ENCODE assay signal across 14 cellular contexts in the genomic region with DNA sequence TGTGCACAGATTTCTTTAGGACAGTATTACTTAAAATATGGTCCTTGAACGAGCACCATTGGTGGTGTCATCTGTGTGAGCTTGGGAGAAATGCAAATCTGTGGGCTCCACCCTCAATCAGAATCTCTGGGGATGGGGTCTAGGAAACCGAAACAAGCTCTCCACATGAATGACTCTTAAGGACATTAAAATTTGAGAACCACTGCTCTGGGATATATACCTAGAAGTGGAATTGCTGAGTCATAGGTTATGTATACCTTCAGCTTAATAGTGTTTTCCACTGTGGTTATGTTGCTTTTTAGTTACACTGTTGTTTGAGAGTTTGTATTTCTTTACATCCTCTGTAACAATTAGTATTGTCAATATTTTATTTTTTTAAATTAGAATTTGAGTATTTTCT. TPM values are rescaled to one million over a fixed set of nuclear protein-coding genes. Genes with fewer than 3 reads are reported as not detected.
A peak's percentile ranks its signal among the peaks of the same experiment; 100 is the strongest.
DNase-seq lines count a peak whose midpoint lies in the region; ATAC-seq and TF ChIP-seq lines count a peak whose summit lies in the region.
"Had no signal": no experiment of that assay in that cellular context is flagged by ENCODE, and none has a peak within 500 bp of the region (broad histone marks: within the 10 kb centered on the region; RNA-seq: fewer than 3 reads in every experiment).

No MANE protein-coding gene starts in this region.

- H3K4me1 Mint-ChIP-seq in naive B cell: peaks cover 50 to 70% (median 57%) of the 10 kb centered on the region in 3 donors

- 88% methylated on average over 2 of the region's 2 CpGs for WGBS in SK-N-SH (ENCODE audit: low lambda C conversion rate)

- no peaks in the 10 kb centered on the region for H3F3A ChIP-seq in SK-N-SH (replicated peaks; ENCODE audit: insufficient read depth)

- peaks cover 0 to 2% of the 10 kb centered on the region in 2 experiments; a peak in 3 of 4 replicates for H3K4me1 ChIP-seq in SK-N-SH (ENCODE audit: control insufficient read depth in 1 of 2, insufficient read depth in 2 of 2, low read depth in 1 of 2, low read length in 1 of 2)
- peaks cover 30% of the 10 kb centered on the region for H3K4me1 ChIP-seq in RWPE2 (ENCODE audit: insufficient read depth, poor library complexity, severe bottlenecking)
- H3K4me1 ChIP-seq in right atrium auricular region: no peaks in the 10 kb centered on the region

- H4K20me1 ChIP-seq in SK-N-SH (ENCODE audit: insufficient read depth): peaks cover 5% of the 10 kb centered on the region; the same call in 1 of the 2 replicates

- H3K9me3 Mint-ChIP-seq in naive B cell: no peaks in the 10 kb centered on the region

- ATAC-seq in SK-N-SH treated with all-trans-retinoic acid at 6 μM for 48 hours: peak; percentile 52; the same call in 2 of the 3 replicates
- peak; percentile 68; the same call in 2 of the 3 replicates for ATAC-seq in RWPE2 (ENCODE audit: low read depth)
- ATAC-seq in naive B cell (ENCODE audit: low read depth in 2 of 2): peak; percentile 46 to 60
- no peak for ATAC-seq in GM21529 (IDR thresholded peaks at IDR 0.05; ENCODE audit: unreplicated experiment)
- no peak for ATAC-seq in HG02678 (IDR thresholded peaks at IDR 0.05; ENCODE audit: unreplicated experiment)
- ATAC-seq: left lung had no signal

- H3K4me3 Mint-ChIP-seq in naive B cell: peak overlapping the region in 1 of 8 donors; percentile 24
- H3K4me3 Mint-ChIP-seq: stimulated activated naive CD8-positive, alpha-beta T cell treated with anti-CD3 and anti-CD28 coated beads, Interleukin-15, Interleukin-2, amounts not matched to agents 100 ng/mL and 50 ng/mL, for 24 hours had no signal

- no peak for TF ChIP-seq CTCF in SK-N-SH (IDR thresholded peaks at IDR 0.05)
- no peak for TF ChIP-seq CTCF in RWPE2 (IDR thresholded peaks at IDR 0.05; ENCODE audit: poor library complexity, severe bottlenecking)
- TF ChIP-seq CTCF in right atrium auricular region (IDR thresholded peaks at IDR 0.05): no peak

- H3K9me2 ChIP-seq in SK-N-SH: no peaks in the 10 kb centered on the region

- no peak overlapping the region for H3K27ac Mint-ChIP-seq in naive B cell
- H3K27ac Mint-ChIP-seq: stimulated activated naive CD8-positive, alpha-beta T cell treated with anti-CD3 and anti-CD28 coated beads, Interleukin-15, Interleukin-2, amounts not matched to agents 100 ng/mL and 50 ng/mL, for 24 hours had no signal

- no peak for DNase-seq in SK-N-SH
- peak; percentile 30 for DNase-seq in HT-29 (ENCODE audit: low spot score)
- DNase-seq in RWPE2 (ENCODE audit: low spot score): no peak
- DNase-seq in naive B cell: no peak
- DNase-seq in right atrium auricular region (ENCODE audit: low spot score): no peak
- DNase-seq: activated CD4-positive, CD25-positive, alpha-beta regulatory T cell; activated naive CD4-positive, alpha-beta T cell treated with Interleukin-2 at 50 U/mL for 16 hours; cerebellar nuclear complex; left lung; NCI-H1048 had no signal

- H3K4me3 ChIP-seq in SK-N-SH (ENCODE audit: low read depth in 2 of 2, low read length in 1 of 2): no peak overlapping the region
- H3K4me3 ChIP-seq in RWPE2 (ENCODE audit: severe bottlenecking): no peak overlapping the region
- H3K4me3 ChIP-seq in right atrium auricular region: no peak overlapping the region
- H3K4me3 ChIP-seq: left lung had no signal

- H3K4me2 ChIP-seq in SK-N-SH: no peak overlapping the region

- H3K27me3 Mint-ChIP-seq in naive B cell: no peaks in the 10 kb centered on the region
- H3K27me3 Mint-ChIP-seq: stimulated activated naive CD8-positive, alpha-beta T cell treated with anti-CD3 and anti-CD28 coated beads, Interleukin-15, Interleukin-2, amounts not matched to agents 100 ng/mL and 50 ng/mL, for 24 hours had no signal

- CTCF ChIA-PET in SK-N-SH (lab: Yijun Ruan, JAX): interaction anchor here (1.0 to 1.9 kb wide), 2 partner anchors 9 to 40 kb away, joined by 4 to 6 read pairs; no protein-coding TSS in a partner anchor

- no peak overlapping the region for H2AFZ ChIP-seq in SK-N-SH (ENCODE audit: low read depth)

- POLR2A ChIA-PET in SK-N-SH (lab: Yijun Ruan, JAX): no interaction called here

- no peaks in the 10 kb centered on the region for H3K36me3 Mint-ChIP-seq in naive B cell

- H3K27ac ChIP-seq in SK-N-SH (ENCODE audit: low read depth in 2 of 2, low read length in 1 of 2) (no peak overlapping the region), RWPE2 (ENCODE audit: poor library complexity, severe bottlenecking) (no peak overlapping the region), right atrium auricular region (no peak overlapping the region)
- H3K27ac ChIP-seq: left lung had no signal

- no peaks in the 10 kb centered on the region for H3K36me3 ChIP-seq in SK-N-SH (replicated peaks in 1 of 2; ENCODE audit: control insufficient read depth in 1 of 2, insufficient read depth in 2 of 2, low read length in 1 of 2)
- H3K36me3 ChIP-seq in RWPE2 (ENCODE audit: low read depth): no peaks in the 10 kb centered on the region
- H3K36me3 ChIP-seq in right atrium auricular region: no peaks in the 10 kb centered on the region
- H3K36me3 ChIP-seq: left lung had no signal

- no peak overlapping the region for H3K9ac ChIP-seq in SK-N-SH

- no peak for TF ChIP-seq RAD21 in SK-N-SH (IDR thresholded peaks at IDR 0.05; ENCODE audit: low read length)

- H3K27me3 ChIP-seq in SK-N-SH (ENCODE audit: insufficient read depth) (no peaks in the 10 kb centered on the region), RWPE2 (ENCODE audit: insufficient read depth, poor library complexity, severe bottlenecking) (no peaks in the 10 kb centered on the region), right atrium auricular region (no peaks in the 10 kb centered on the region)
- H3K27me3 ChIP-seq: left lung had no signal

- no peak for TF ChIP-seq EP300 in SK-N-SH (IDR thresholded peaks at IDR 0.05; ENCODE audit: borderline replicate concordance in 1 of 2, low read depth in 1 of 2, low read length in 1 of 2)

- H3K9me3 ChIP-seq in SK-N-SH (no peaks in the 10 kb centered on the region), RWPE2 (ENCODE audit: severe bottlenecking) (no peaks in the 10 kb centered on the region), right atrium auricular region (no peaks in the 10 kb centered on the region)
- H3K9me3 ChIP-seq: left lung had no signal

- peaks cover 69% of the 10 kb centered on the region for H3K79me2 ChIP-seq in SK-N-SH (ENCODE audit: insufficient read depth)

TF ChIP-seq in SK-N-SH treated with all-trans-retinoic acid at 6 μM for 48 hours, 23 proteins besides CTCF, POLR2A, EP300 and RAD21 (continues in another document):
- TF ChIP-seq OSR1 (CRISPR knock-in tag; IDR thresholded peaks at IDR 0.05): no peak
- no peak for TF ChIP-seq ZC3H10 (CRISPR knock-in tag; IDR thresholded peaks at IDR 0.05)
- TF ChIP-seq ISL1 (CRISPR knock-in tag; IDR thresholded peaks at IDR 0.05): no peak
- no peak for TF ChIP-seq CSDC2 (CRISPR knock-in tag; IDR thresholded peaks at IDR 0.05)
- no peak for TF ChIP-seq SNAI2 (CRISPR knock-in tag; IDR thresholded peaks at IDR 0.05)
- no peak for TF ChIP-seq BACH2 (CRISPR knock-in tag; IDR thresholded peaks at IDR 0.05; ENCODE audit: borderline replicate concordance)
- no peak for TF ChIP-seq ESRRG (CRISPR knock-in tag; IDR thresholded peaks at IDR 0.05)
- TF ChIP-seq, protein P1, sequence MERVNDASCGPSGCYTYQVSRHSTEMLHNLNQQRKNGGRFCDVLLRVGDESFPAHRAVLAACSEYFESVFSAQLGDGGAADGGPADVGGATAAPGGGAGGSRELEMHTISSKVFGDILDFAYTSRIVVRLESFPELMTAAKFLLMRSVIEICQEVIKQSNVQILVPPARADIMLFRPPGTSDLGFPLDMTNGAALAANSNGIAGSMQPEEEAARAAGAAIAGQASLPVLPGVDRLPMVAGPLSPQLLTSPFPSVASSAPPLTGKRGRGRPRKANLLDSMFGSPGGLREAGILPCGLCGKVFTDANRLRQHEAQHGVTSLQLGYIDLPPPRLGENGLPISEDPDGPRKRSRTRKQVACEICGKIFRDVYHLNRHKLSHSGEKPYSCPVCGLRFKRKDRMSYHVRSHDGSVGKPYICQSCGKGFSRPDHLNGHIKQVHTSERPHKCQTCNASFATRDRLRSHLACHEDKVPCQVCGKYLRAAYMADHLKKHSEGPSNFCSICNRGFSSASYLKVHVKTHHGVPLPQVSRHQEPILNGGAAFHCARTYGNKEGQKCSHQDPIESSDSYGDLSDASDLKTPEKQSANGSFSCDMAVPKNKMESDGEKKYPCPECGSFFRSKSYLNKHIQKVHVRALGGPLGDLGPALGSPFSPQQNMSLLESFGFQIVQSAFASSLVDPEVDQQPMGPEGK (CRISPR knock-in tag; IDR thresholded peaks at IDR 0.05; ENCODE audit: borderline replicate concordance): no peak
- TF ChIP-seq RARB (CRISPR knock-in tag; IDR thresholded peaks at IDR 0.05): no peak

TF ChIP-seq in SK-N-SH, 30 proteins besides CTCF, POLR2A, EP300 and RAD21:
- no peak for TF ChIP-seq GABPA (IDR thresholded peaks at IDR 0.05; ENCODE audit: low read depth)

RNA-seq across cellular contexts. Expression of a gene that starts 24.0 kb away (rescaled TPM):
- polyA plus RNA-seq in SK-N-SH (2012; rRNA removed) (3.8 and 4.0 TPM in 2 replicates), naive B cell (ENCODE audit: low read depth in 6 of 6) (1 to 10 TPM in 5 of 6 donors, under 1 TPM in 1; 0.84 to 7.7 (median 2.8) TPM)
- 4.2 and 4.9 TPM in 2 replicates for polyA plus RNA-seq in SK-N-SH (2012; cell fraction: cytosol; rRNA removed)
- 2.8 and 3.6 TPM in 2 replicates for polyA plus RNA-seq in SK-N-SH (2012; cell fraction: nucleus; rRNA removed)
- total RNA-seq in HT-29 (2014; rRNA removed; shearing (Covaris generic)): 37.5 and 38.5 TPM in 2 replicates
- total RNA-seq in right atrium auricular region: 1 to 10 TPM; 7.6 to 9.7 TPM

Comparison
In these comparisons a context has a peak if more than half of its experiments do, and no peak if none do; other contexts are left out.
1. ATAC-seq: peak in SK-N-SH treated with all-trans-retinoic acid at 6 μM for 48 hours (single experiment), RWPE2 (single experiment) and naive B cell (2 of 2); none in GM21529 (single experiment) and HG02678 (single experiment).